Comparison of ENCODE assay signal across 11 cellular contexts in genomic region chr9:136619742-136620440, GRCh38. TPM values are rescaled to one million over a fixed set of nuclear protein-coding genes. Genes with fewer than 3 reads are reported as not detected.
DNase-seq lines count a peak whose midpoint lies in the region; ATAC-seq and TF ChIP-seq lines count a peak whose summit lies in the region.
"Had no signal": no experiment of that assay in that cellular context is flagged by ENCODE, and none has a peak within 500 bp of the region (broad histone marks: within the 10 kb centered on the region; RNA-seq: fewer than 3 reads in every experiment).

No MANE protein-coding gene starts in this region.

- H3K27ac Mint-ChIP-seq in MCF 10A (ENCODE audit: low read depth, unreplicated experiment): peak overlapping the region; percentile 31
- H3K27ac Mint-ChIP-seq in naive B cell: peak overlapping the region in 4 of 6 donors; percentile 60 to 84 (median 79)

- H3K4me1 Mint-ChIP-seq in MCF 10A (ENCODE audit: insufficient read depth, unreplicated experiment) (peaks cover 11% of the 10 kb centered on the region), naive B cell (peaks cover 34 to 44% (median 38%) of the 10 kb centered on the region in 3 donors)

- H3K36me3 Mint-ChIP-seq in MCF 10A (ENCODE audit: insufficient read depth, unreplicated experiment): no peaks in the 10 kb centered on the region
- no peaks in the 10 kb centered on the region for H3K36me3 Mint-ChIP-seq in naive B cell

- CTCF ChIA-PET in MCF 10A (lab: Yijun Ruan, JAX) (interaction anchor here (0.9 to 1.0 kb wide), 2 partner anchors 107 to 135 kb away, joined by 3 to 4 read pairs; no protein-coding TSS in a partner anchor), mammary epithelial cell (lab: Charles Lee; ENCODE audit: low non-redundant PET) (no interaction called here)

- H3K4me3 ChIP-seq in mammary epithelial cell (replicated peaks in 1 of 3; ENCODE audit: insufficient read depth in 1 of 3, low read depth in 2 of 3, low read length in 3 of 3): no peak overlapping the region
- H3K4me3 ChIP-seq: A549 had no signal

- TF ChIP-seq CTCF in MCF 10A (IDR thresholded peaks at IDR 0.05; ENCODE audit: unreplicated experiment): no peak
- TF ChIP-seq CTCF in mammary epithelial cell (conservative IDR thresholded peaks at IDR 0.05 in 1 of 2, IDR thresholded peaks at IDR 0.05 in 1 of 2; ENCODE audit: extremely low read depth in 1 of 2, insufficient read depth in 1 of 2, low read depth in 1 of 2, low read length in 2 of 2): no peak

- no peak overlapping the region for H3K9ac ChIP-seq in mammary epithelial cell (ENCODE audit: insufficient read depth, low read length)

- H3K4me3 Mint-ChIP-seq in MCF 10A (ENCODE audit: unreplicated experiment) (no peak overlapping the region), naive B cell (peak overlapping the region in 7 of 8 donors; percentile 61 to 82 (median 75))

- DNase-seq in MCF 10A (ENCODE audit: unreplicated experiment): no peak
- DNase-seq in mammary epithelial cell: no peak
- DNase-seq in fibroblast of peridontal ligament (ENCODE audit: extremely low read depth): peak; percentile 7
- DNase-seq in naive B cell: no peak
- DNase-seq in HT-29 (ENCODE audit: low spot score): no peak
- DNase-seq: foreskin keratinocyte, NCI-H774 had no signal

- no TSS peak for BruUV-seq in MCF 10A (replicated peaks; lab: Mats Ljungman, UMichigan)
- no TSS peak for BruUV-seq in mammary epithelial cell (replicated peaks; lab: Mats Ljungman, UMichigan)

- no peaks in the 10 kb centered on the region for H3K9me3 Mint-ChIP-seq in MCF 10A (ENCODE audit: unreplicated experiment)
- H3K9me3 Mint-ChIP-seq in naive B cell: no peaks in the 10 kb centered on the region

- no peaks in the 10 kb centered on the region for H4K20me1 ChIP-seq in mammary epithelial cell (ENCODE audit: insufficient read depth, low read length)

- peaks cover 65% of the 10 kb centered on the region for H3K4me1 ChIP-seq in mammary epithelial cell (ENCODE audit: insufficient read depth, low read length)

- 95% methylated on average over 15 of the region's 26 CpGs for WGBS in mammary epithelial cell (ENCODE audit: low coverage, missing lambda C conversion rate)

- no peaks in the 10 kb centered on the region for H3K27me3 ChIP-seq in mammary epithelial cell (ENCODE audit: insufficient read depth, low read length)

- H2AFZ ChIP-seq in mammary epithelial cell (ENCODE audit: low read depth, low read length): no peak overlapping the region

- no peak overlapping the region for H3K27ac ChIP-seq in mammary epithelial cell (ENCODE audit: insufficient read depth, low read depth, low read length)

- intact Hi-C loops in MCF 10A (cut with micrococcal nuclease): no loop called here
- intact Hi-C loops in mammary epithelial cell (cut with micrococcal nuclease): no loop called here

- H3K79me2 ChIP-seq in mammary epithelial cell (ENCODE audit: insufficient read depth, low read length): no peaks in the 10 kb centered on the region

- dilution Hi-C loops in mammary epithelial cell (cut with HindIII; ENCODE audit: low sequenced_read_pairs): no loop called here

- POLR2A ChIA-PET in MCF 10A (lab: Yijun Ruan, JAX): interaction anchor here (0.7 to 1.1 kb wide), 2 partner anchors 12 to 14 kb away, joined by 3 to 6 read pairs; no protein-coding TSS in a partner anchor

- H3K4me2 ChIP-seq in mammary epithelial cell (ENCODE audit: insufficient read depth, low read depth, low read length): no peak overlapping the region
- H3K4me2 ChIP-seq: A549 had no signal

- no peaks in the 10 kb centered on the region for H3K9me3 ChIP-seq in mammary epithelial cell (replicated peaks; ENCODE audit: insufficient read depth, low read length)
- H3K9me3 ChIP-seq: A549 had no signal

- no peaks in the 10 kb centered on the region for H3K36me3 ChIP-seq in mammary epithelial cell (ENCODE audit: insufficient read depth, low read length)

- no peak for ATAC-seq in naive B cell (ENCODE audit: low read depth in 2 of 2)
- ATAC-seq in GM19463 (IDR thresholded peaks at IDR 0.05; ENCODE audit: unreplicated experiment): no peak
- ATAC-seq in GM18502 (IDR thresholded peaks at IDR 0.05; ENCODE audit: poor library complexity, unreplicated experiment): no peak
- no peak for ATAC-seq in GM21723 (IDR thresholded peaks at IDR 0.05; ENCODE audit: unreplicated experiment)
- ATAC-seq: A549, foreskin keratinocyte had no signal

- H3K27me3 Mint-ChIP-seq in MCF 10A (ENCODE audit: insufficient read depth, unreplicated experiment): no peaks in the 10 kb centered on the region
- peaks cover 0 to 13% (median 0%) of the 10 kb centered on the region in 3 donors for H3K27me3 Mint-ChIP-seq in naive B cell

- in situ Hi-C loops in mammary epithelial cell (cut with MboI; ENCODE audit: low sequenced_read_pairs in 2 of 2): loop anchor here (5.0 to 10.0 kb wide), 3 partner anchors 58 to 85 kb away; partner anchors contain the start of gene NOTCH1 (in 1 of the 2)

RNA-seq across cellular contexts. Expression of gene EGFL7, which starts 42.8 kb away (rescaled TPM):
- total RNA-seq in MCF 10A (2022) (3.9 and 4.3 TPM in 2 replicates), mammary epithelial cell (1 to 10 TPM; 2.8 to 8.2 TPM)
- polyA plus RNA-seq in mammary epithelial cell (8.7 TPM), naive B cell (ENCODE audit: low read depth in 6 of 6) (under 1 TPM in 2 of 6 donors, not detected in 4; 0.33 TPM)
- 1.9 TPM for polyA minus RNA-seq in mammary epithelial cell
- 3.2 and 6.4 TPM in 2 replicates for total RNA-seq in HT-29 (2014; rRNA removed; shearing (Covaris generic))
